ENCODE assay signal across 11 cellular contexts in the genomic region with DNA sequence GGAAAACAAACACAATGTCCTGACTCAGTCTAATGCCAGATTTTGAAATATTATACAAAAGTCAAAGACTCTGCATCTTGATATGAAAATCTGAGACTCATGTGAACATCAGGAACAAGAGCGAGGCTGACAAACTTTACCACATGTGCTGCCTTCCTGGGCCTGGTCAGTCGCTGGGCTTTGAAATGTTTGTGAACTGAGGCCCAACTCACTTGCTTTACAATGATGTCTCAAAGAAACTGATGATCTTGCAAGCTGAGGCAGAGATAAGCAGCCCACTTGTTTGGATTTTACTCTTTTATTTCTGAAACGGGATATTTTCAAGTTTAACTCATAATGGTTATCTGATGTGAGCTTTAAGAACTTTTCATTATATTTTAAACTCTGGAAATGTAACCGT. TPM values are rescaled to one million over a fixed set of nuclear protein-coding genes. Genes with fewer than 3 reads are reported as not detected.
DNase-seq lines count a peak whose midpoint lies in the region; ATAC-seq and TF ChIP-seq lines count a peak whose summit lies in the region.
"Had no signal": no experiment of that assay in that cellular context is flagged by ENCODE, and none has a peak within 500 bp of the region (broad histone marks: within the 10 kb centered on the region; RNA-seq: fewer than 3 reads in every experiment).

No MANE protein-coding gene starts in this region.

- H3K27ac ChIP-seq in SJSA1 (peak overlapping the region; percentile 31), rectal smooth muscle tissue (ENCODE audit: low read depth, low read length) (no peak overlapping the region)
- H3K27ac ChIP-seq: pancreas had no signal

- peaks cover 42% of the 10 kb centered on the region for H3K36me3 ChIP-seq in SJSA1
- no peaks in the 10 kb centered on the region for H3K36me3 ChIP-seq in rectal smooth muscle tissue (ENCODE audit: control insufficient read depth, insufficient read depth, low read length)
- H3K36me3 ChIP-seq: pancreas had no signal

- TF ChIP-seq CTCF in Calu3 (IDR thresholded peaks at IDR 0.05; ENCODE audit: unreplicated experiment) (no peak), fibroblast of villous mesenchyme (IDR thresholded peaks at IDR 0.05; ENCODE audit: insufficient read depth, low read depth, low read length) (no peak)

- H3K4me3 Mint-ChIP-seq in Calu3 (ENCODE audit: low read depth, unreplicated experiment): no peak overlapping the region

- H3K27me3 ChIP-seq in SJSA1 (replicated peaks) (no peaks in the 10 kb centered on the region), rectal smooth muscle tissue (ENCODE audit: control insufficient read depth, insufficient read depth, low read length) (no peaks in the 10 kb centered on the region)
- H3K27me3 ChIP-seq: pancreas had no signal

- H3K9me3 ChIP-seq in SJSA1 (replicated peaks): no peaks in the 10 kb centered on the region
- H3K9me3 ChIP-seq: pancreas had no signal

- peaks cover 30% of the 10 kb centered on the region for H3K4me1 Mint-ChIP-seq in Calu3 (ENCODE audit: low read depth, unreplicated experiment)

- CTCF ChIA-PET in Calu3 (lab: Charles Lee): no interaction called here

- peak overlapping the region; percentile 83; the same call in 1 of the 2 replicates for H3K4me3 ChIP-seq in SJSA1
- peak overlapping the region; percentile 77 for H3K4me3 ChIP-seq in fibroblast of villous mesenchyme (ENCODE audit: low read depth, low read length)
- peak overlapping the region; percentile 8 for H3K4me3 ChIP-seq in rectal smooth muscle tissue (ENCODE audit: low read length)
- H3K4me3 ChIP-seq: pancreas had no signal

- H3K9me3 Mint-ChIP-seq in Calu3 (ENCODE audit: low read depth, unreplicated experiment): no peaks in the 10 kb centered on the region
- H3K9me3 Mint-ChIP-seq: activated T-helper 17 cell treated with anti-CD3 and anti-CD28 coated beads, Interleukin-2, amount 50 U/mL, for 72 hours had no signal

- no peak overlapping the region for H3K27ac Mint-ChIP-seq in Calu3 (ENCODE audit: unreplicated experiment)
- H3K27ac Mint-ChIP-seq: activated T-helper 17 cell treated with anti-CD3 and anti-CD28 coated beads, Interleukin-2, amount 50 U/mL, for 72 hours had no signal

- BruUV-seq in Calu3 (replicated peaks; lab: Mats Ljungman, UMichigan): TSS peak; percentile 41

- H3K9ac ChIP-seq in rectal smooth muscle tissue (ENCODE audit: low read length): no peak overlapping the region

- H3K27me3 Mint-ChIP-seq in Calu3 (ENCODE audit: unreplicated experiment): no peaks in the 10 kb centered on the region

- H3K4me1 ChIP-seq in SJSA1 (replicated peaks) (peaks cover 68% of the 10 kb centered on the region), rectal smooth muscle tissue (ENCODE audit: control insufficient read depth, insufficient read depth, low read length) (peaks cover 6% of the 10 kb centered on the region)

- intact Hi-C loops in Calu3 (cut with micrococcal nuclease; ENCODE audit: unreplicated experiment): no loop called here

- DNase-seq in Calu3 (no peak), SJSA1 (ENCODE audit: low read depth in 1 of 2, low spot score in 2 of 2) (no peak), fibroblast of villous mesenchyme (ENCODE audit: low read depth) (peak; percentile 83), NCI-H69 (lab: John Stamatoyannopoulos, UW) (no peak), COR-L47 (lab: John Stamatoyannopoulos, UW) (no peak)
- no peak for DNase-seq in stimulated activated CD4-positive, alpha-beta T cell treated with anti-CD3 and anti-CD28 coated beads, Interleukin-2, amount 100 ng/mL, for 24 hours
- DNase-seq: DMS 273 treated with DMSO at 0.1 percent for 48 hours had no signal

- peaks cover 26% of the 10 kb centered on the region for H3K36me3 Mint-ChIP-seq in Calu3 (ENCODE audit: insufficient read depth, unreplicated experiment)

- no peak for ATAC-seq in GM18519 (IDR thresholded peaks at IDR 0.05; ENCODE audit: low FRiP score, unreplicated experiment)
- ATAC-seq: activated T-helper 17 cell treated with anti-CD3 and anti-CD28 coated beads, Interleukin-2, amount 50 U/mL, for 72 hours had no signal

RNA-seq across cellular contexts. Expression of a gene that starts 2.1 kb away (rescaled TPM):
- total RNA-seq in Calu3 (2022): 15.6 and 15.7 TPM in 2 replicates
- 49.5 and 50.4 TPM in 2 replicates for total RNA-seq in SJSA1 (2014; rRNA removed; shearing (Covaris generic))
- 32.0 and 36.4 TPM in 2 replicates for total RNA-seq in fibroblast of villous mesenchyme

Comparison
In these comparisons a context has a peak if more than half of its experiments do, and no peak if none do; other contexts are left out.
1. H3K4me3 ChIP-seq: peak in every context shown above with its lines; median percentile 83 in SJSA1; 77 in fibroblast of villous mesenchyme; 8 in rectal smooth muscle tissue.